ENCODE assay signal across 8 cellular contexts in genomic region chr20:17969884-17970409, GRCh38. TPM values are rescaled to one million over a fixed set of nuclear protein-coding genes. Genes with fewer than 3 reads are reported as not detected.
DNase-seq lines count a peak whose midpoint lies in the region; ATAC-seq and TF ChIP-seq lines count a peak whose summit lies in the region.

No MANE protein-coding gene starts in this region.

- H3K9me3 Mint-ChIP-seq in activated B cell treated with CpG ODN at 0.5 μM for 24 hours (no peaks in the 10 kb centered on the region), natural killer cell (no peaks in the 10 kb centered on the region)

- in situ Hi-C loops in KBM-7 (cut with MboI; ENCODE audit: low pct_unique_long_range_greater_than_20kb, low sequenced_read_pairs), result no loop called here

- POLR2A ChIA-PET in activated B cell treated with CpG ODN at 0.5 μM for 24 hours (lab: Charles Lee), result interaction anchor here (0.6 to 5.3 kb wide), 13 partner anchors 9 to 497 kb away, joined by 3 to 96 read pairs (median 4); partner anchors contain the start of genes DSTN, DZANK1, POLR3F and RRBP1

- H3K4me3 Mint-ChIP-seq in activated B cell treated with CpG ODN at 0.5 μM for 24 hours (peak overlapping the region; percentile 97), natural killer cell (peak overlapping the region; percentile 98)

- CTCF ChIA-PET in activated B cell treated with CpG ODN at 0.5 μM for 24 hours (lab: Charles Lee), result interaction anchor here (1.6 kb wide), 1 partner anchor 17 kb away, joined by 5 read pairs; no protein-coding TSS in a partner anchor

- peak overlapping the region; percentile 83 to 93 (median 90) for H3K4me3 ChIP-seq in esophagus squamous epithelium

- H3K4me1 Mint-ChIP-seq in activated B cell treated with CpG ODN at 0.5 μM for 24 hours, result peaks cover 77% of the 10 kb centered on the region
- H3K4me1 Mint-ChIP-seq in natural killer cell, result peaks cover 69 to 78% of the 10 kb centered on the region in 2 donors

- TF ChIP-seq CTCF in activated B cell treated with CpG ODN at 0.5 μM for 24 hours (IDR thresholded peaks at IDR 0.05) (no peak), esophagus squamous epithelium (IDR thresholded peaks at IDR 0.05) (no peak), natural killer cell (IDR thresholded peaks at IDR 0.05) (no peak)

- no peaks in the 10 kb centered on the region for H3K27me3 Mint-ChIP-seq in activated B cell treated with CpG ODN at 0.5 μM for 24 hours
- H3K27me3 Mint-ChIP-seq in natural killer cell (ENCODE audit: low read depth in 2 of 2), result no peaks in the 10 kb centered on the region

- H3K27me3 ChIP-seq in esophagus squamous epithelium, result no peaks in the 10 kb centered on the region

- H3K27ac Mint-ChIP-seq in activated B cell treated with CpG ODN at 0.5 μM for 24 hours (peak overlapping the region; percentile 97), natural killer cell (peak overlapping the region; percentile 95 to 98)

- ATAC-seq in activated B cell treated with CpG ODN at 0.5 μM for 24 hours (ENCODE audit: low read depth), result peak; percentile 2
- no peak for ATAC-seq in natural killer cell
- no peak for ATAC-seq in GM21576 (IDR thresholded peaks at IDR 0.05; ENCODE audit: unreplicated experiment)

- H3K36me3 Mint-ChIP-seq in activated B cell treated with CpG ODN at 0.5 μM for 24 hours (ENCODE audit: low read depth) (peaks cover 37% of the 10 kb centered on the region), natural killer cell (no peaks in the 10 kb centered on the region)

- peak; percentile 19 for DNase-seq in NCI-H146 (lab: John Stamatoyannopoulos, UW)
- no peak for DNase-seq in NCI-H146 treated with DMSO at 0.1 percent for 48 hours (lab: John Stamatoyannopoulos, UW; ENCODE audit: unreplicated experiment)
- peak; percentile 93 for DNase-seq in KBM-7
- DNase-seq in activated B cell treated with CpG ODN at 0.5 μM for 24 hours, result peak; percentile 36
- no peak for DNase-seq in esophagus squamous epithelium (lab: John Stamatoyannopoulos, UW)
- peak; percentile 25 for DNase-seq in natural killer cell
- no peak for DNase-seq in GOT3 (lab: John Stamatoyannopoulos, UW)

- H3K36me3 ChIP-seq in esophagus squamous epithelium, result no peaks in the 10 kb centered on the region

- H3K9me3 ChIP-seq in esophagus squamous epithelium, result no peaks in the 10 kb centered on the region

- TF ChIP-seq POLR2A in esophagus squamous epithelium (IDR thresholded peaks at IDR 0.05), result peak in 1 of 4 donors; percentile 33

- intact Hi-C loops in activated B cell treated with CpG ODN at 0.5 μM for 24 hours (cut with micrococcal nuclease) (loop anchor here (1.0 to 10.0 kb wide), 7 partner anchors 31 to 1945 kb away; partner anchors contain the start of genes KAT14, PET117 and SMIM26), esophagus squamous epithelium (cut with DNase I) (no loop called here), natural killer cell (cut with micrococcal nuclease) (loop anchor here (2.0 to 10.0 kb wide), 7 partner anchors 31 to 1235 kb away; partner anchors contain the start of genes KAT14, PET117, RRBP1 and SEC23B)

- peak overlapping the region; percentile 94 to 98 (median 98) for H3K27ac ChIP-seq in esophagus squamous epithelium

- 5 to 6% methylated on average over 9 of the region's 9 CpGs for WGBS in esophagus squamous epithelium, 2 donors

- peaks cover 14 to 76% (median 41%) of the 10 kb centered on the region in 3 donors for H3K4me1 ChIP-seq in esophagus squamous epithelium

RNA-seq across cellular contexts. Expression of gene MGME1, which starts 1.1 kb away (rescaled TPM):
- total RNA-seq in activated B cell treated with CpG ODN at 0.5 μM for 24 hours (19.0 TPM in 2 replicates), esophagus squamous epithelium (10 to 100 TPM; 11.2 to 18.9 (median 12.0) TPM), natural killer cell (10 to 100 TPM; 10.3 to 25.1 (median 13.0) TPM)

RNA-seq across cellular contexts. Expression of gene SNX5, which starts 1.4 kb away (rescaled TPM):
- total RNA-seq in activated B cell treated with CpG ODN at 0.5 μM for 24 hours (125 and 139 TPM in 2 replicates), esophagus squamous epithelium (100 to 1,000 TPM in 2 of 4 donors, 10 to 100 TPM in 2; 43.6 to 137 (median 98.5) TPM), natural killer cell (10 to 100 TPM; 62.3 to 85.4 (median 72.1) TPM)

Comparison
In these comparisons a context has a peak if more than half of its experiments do, and no peak if none do; other contexts are left out.
1. DNase-seq: peak in NCI-H146 (single experiment), KBM-7 (single experiment), activated B cell treated with CpG ODN at 0.5 μM for 24 hours (single experiment) and natural killer cell (single experiment); none in NCI-H146 treated with DMSO at 0.1 percent for 48 hours (single experiment), esophagus squamous epithelium (single experiment) and GOT3 (single experiment).